Comparison of ENCODE assay signal across 15 cellular contexts in the genomic region with DNA sequence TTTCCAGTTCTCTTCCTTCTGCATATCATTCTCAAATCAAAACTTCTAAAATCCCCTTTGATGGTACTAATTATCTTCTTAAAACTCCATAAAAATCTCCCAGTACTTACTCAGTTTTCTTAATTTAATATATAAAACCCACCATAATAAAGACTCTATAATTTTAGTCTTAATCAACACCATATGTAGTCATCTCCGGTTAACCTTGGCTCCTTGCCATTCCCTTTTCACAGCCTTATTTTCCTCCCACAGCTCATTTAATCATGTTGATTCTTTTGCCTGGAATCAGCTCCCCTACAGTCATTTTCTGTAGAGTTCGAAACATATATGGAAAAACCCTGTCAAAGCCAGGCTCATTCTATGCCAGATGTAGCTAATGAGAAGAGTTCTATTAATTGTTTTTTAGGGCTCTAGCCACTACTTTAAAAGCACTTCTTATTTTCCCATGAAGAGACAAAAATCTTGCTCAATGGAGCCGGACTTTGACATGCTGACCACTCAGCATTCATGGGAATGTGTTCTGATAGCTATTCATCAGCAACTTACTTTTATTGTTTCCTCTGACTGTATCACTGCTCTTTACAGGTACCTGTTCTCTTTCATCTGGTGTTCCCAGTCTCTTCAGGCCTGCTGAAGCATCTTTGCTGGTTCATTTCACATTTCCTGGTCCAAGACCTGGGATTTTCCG.
DNase-seq lines count a peak whose midpoint lies in the region; ATAC-seq and TF ChIP-seq lines count a peak whose summit lies in the region.
"Had no signal": no experiment of that assay in that cellular context is flagged by ENCODE, and none has a peak within 500 bp of the region (broad histone marks: within the 10 kb centered on the region; RNA-seq: fewer than 3 reads in every experiment).

No MANE protein-coding gene starts in this region.

- H3K4me3 Mint-ChIP-seq in mesothelial cell of epicardium: no peak overlapping the region
- H3K4me3 Mint-ChIP-seq: activated B cell treated with CpG ODN at 0.5 μM for 24 hours; CD8-positive, alpha-beta T cell; IgD-negative memory B cell; stimulated activated effector memory CD8-positive, alpha-beta T cell treated with anti-CD3 and anti-CD28 coated beads, Interleukin-12 subunit alpha, Interleukin-12 subunit beta, amount 100 ng/mL, for 72 hours had no signal

- TF ChIP-seq POLR2A in stomach (IDR thresholded peaks at IDR 0.05): no peak

- H3K27me3 ChIP-seq in stomach (no peaks in the 10 kb centered on the region), MM.1S (replicated peaks; ENCODE audit: insufficient read depth, low read length) (no peaks in the 10 kb centered on the region)

- no peak overlapping the region for H3K9ac ChIP-seq in MM.1S (ENCODE audit: low read length)

- no peaks in the 10 kb centered on the region for H3K9me3 Mint-ChIP-seq in mesothelial cell of epicardium
- H3K9me3 Mint-ChIP-seq: activated B cell treated with CpG ODN at 0.5 μM for 24 hours; CD8-positive, alpha-beta T cell; IgD-negative memory B cell had no signal

- peak overlapping the region; percentile 65 for H3K27ac Mint-ChIP-seq in mesothelial cell of epicardium
- H3K27ac Mint-ChIP-seq: activated B cell treated with CpG ODN at 0.5 μM for 24 hours; CD8-positive, alpha-beta T cell; IgD-negative memory B cell; stimulated activated effector memory CD8-positive, alpha-beta T cell treated with anti-CD3 and anti-CD28 coated beads, Interleukin-12 subunit alpha, Interleukin-12 subunit beta, amount 100 ng/mL, for 72 hours had no signal

- intact Hi-C loops in stomach (cut with DNase I; ENCODE audit: low total_unique reads): no loop called here

- no peak overlapping the region for H2AFZ ChIP-seq in MM.1S (ENCODE audit: low read length)

- no peaks in the 10 kb centered on the region for H4K20me1 ChIP-seq in MM.1S (ENCODE audit: insufficient read depth, low read length)

- no peaks in the 10 kb centered on the region for H3K79me2 ChIP-seq in MM.1S (ENCODE audit: low read length)

- H3K4me3 ChIP-seq in astrocyte of the cerebellum (ENCODE audit: low read depth, low read length) (no peak overlapping the region), stomach (no peak overlapping the region), MM.1S (ENCODE audit: low read length) (no peak overlapping the region)

- peaks cover 29% of the 10 kb centered on the region for H3K4me1 Mint-ChIP-seq in mesothelial cell of epicardium
- H3K4me1 Mint-ChIP-seq: activated B cell treated with CpG ODN at 0.5 μM for 24 hours; IgD-negative memory B cell; stimulated activated effector memory CD8-positive, alpha-beta T cell treated with anti-CD3 and anti-CD28 coated beads, Interleukin-12 subunit alpha, Interleukin-12 subunit beta, amount 100 ng/mL, for 72 hours had no signal

- H3F3A ChIP-seq in MM.1S (ENCODE audit: insufficient read depth, low read length): no peaks in the 10 kb centered on the region

- TF ChIP-seq EP300 in stomach (IDR thresholded peaks at IDR 0.05): no peak

- WGBS in stomach, 5 donors: 59 to 70% (median 69%) methylated on average over 4 of the region's 4 CpGs

- no peaks in the 10 kb centered on the region for H3K4me1 ChIP-seq in stomach
- H3K4me1 ChIP-seq in MM.1S (ENCODE audit: low read length): peaks cover 29% of the 10 kb centered on the region

- ATAC-seq in HG03139 (IDR thresholded peaks at IDR 0.05; ENCODE audit: unreplicated experiment): no peak
- ATAC-seq: CD8-positive, alpha-beta T cell; HCT116; stimulated activated effector memory CD8-positive, alpha-beta T cell treated with anti-CD3 and anti-CD28 coated beads, Interleukin-12 subunit alpha, Interleukin-12 subunit beta, amount 100 ng/mL, for 72 hours had no signal

- H3K36me3 ChIP-seq in stomach (no peaks in the 10 kb centered on the region), MM.1S (replicated peaks; ENCODE audit: insufficient read depth, low read length) (no peaks in the 10 kb centered on the region)

- TF ChIP-seq CTCF in astrocyte of the cerebellum (IDR thresholded peaks at IDR 0.05; ENCODE audit: low read depth, low read length, missing control alignments) (no peak), mesothelial cell of epicardium (IDR thresholded peaks at IDR 0.05; ENCODE audit: unreplicated experiment) (no peak), stomach (IDR thresholded peaks at IDR 0.05) (no peak), MM.1S (IDR thresholded peaks at IDR 0.05; ENCODE audit: low read length) (no peak)

- H3K4me2 ChIP-seq in MM.1S (ENCODE audit: low read depth, low read length): no peak overlapping the region

- no peaks in the 10 kb centered on the region for H3K27me3 Mint-ChIP-seq in mesothelial cell of epicardium (ENCODE audit: low read depth)
- H3K27me3 Mint-ChIP-seq: activated B cell treated with CpG ODN at 0.5 μM for 24 hours, IgD-negative memory B cell had no signal

- H3K27ac ChIP-seq in stomach: no peak overlapping the region
- no peak overlapping the region for H3K27ac ChIP-seq in MM.1S (ENCODE audit: low read length)

- in situ Hi-C loops in astrocyte of the cerebellum (cut with HindIII; ENCODE audit: low sequenced_read_pairs): no loop called here

- H3K9me2 ChIP-seq in MM.1S (replicated peaks; ENCODE audit: insufficient read depth, low read length): no peaks in the 10 kb centered on the region

- H3K9me3 ChIP-seq in stomach (no peaks in the 10 kb centered on the region), MM.1S (replicated peaks; ENCODE audit: insufficient read depth, low read length) (no peaks in the 10 kb centered on the region)

- H3K36me3 Mint-ChIP-seq in mesothelial cell of epicardium: no peaks in the 10 kb centered on the region
- H3K36me3 Mint-ChIP-seq: CD8-positive, alpha-beta T cell; IgD-negative memory B cell; stimulated activated effector memory CD8-positive, alpha-beta T cell treated with anti-CD3 and anti-CD28 coated beads, Interleukin-12 subunit alpha, Interleukin-12 subunit beta, amount 100 ng/mL, for 72 hours had no signal

- DNase-seq in DMS 273 (lab: John Stamatoyannopoulos, UW; ENCODE audit: unreplicated experiment) (peak; percentile 83), NCI-H146 (lab: John Stamatoyannopoulos, UW) (peak; percentile 68), astrocyte of the cerebellum (ENCODE audit: low read depth) (peak; percentile 64), mesothelial cell of epicardium (ENCODE audit: low spot score in 2 of 2, unreplicated experiment in 2 of 2) (no peak), stomach (no peak), MM.1S (no peak)
- no peak for DNase-seq in activated CD4-positive, CD25-positive, alpha-beta regulatory T cell treated with anti-CD3 and anti-CD28 coated beads, Interleukin-2, amount 50 U/mL, for 72 hours
- DNase-seq: activated B cell treated with CpG ODN at 0.5 μM for 24 hours; CD8-positive, alpha-beta T cell; central memory CD4-positive, alpha-beta T cell; nucleus accumbens had no signal

Comparison
In these comparisons a context has a peak if more than half of its experiments do, and no peak if none do; other contexts are left out.
1. DNase-seq: peak in DMS 273 (single experiment), NCI-H146 (single experiment) and astrocyte of the cerebellum (single experiment); none in mesothelial cell of epicardium (0 of 2), stomach (single experiment), activated CD4-positive, CD25-positive, alpha-beta regulatory T cell treated with anti-CD3 and anti-CD28 coated beads, Interleukin-2, amount 50 U/mL, for 72 hours (single experiment) and MM.1S (single experiment).